ENCODE assay signal across 1 cellular context in genomic region chr3:124881976-124882697, GRCh38.
TF ChIP-seq lines count a peak whose summit lies in the region.

No MANE protein-coding gene starts in this region.

TF ChIP-seq in HepG2, 621 proteins besides CTCF, POLR2A, EP300 and RAD21:
- TF ChIP-seq ZNF3 (CRISPR knock-in tag; IDR thresholded peaks at IDR 0.05) (peak; percentile 91), ZNF580 (CRISPR knock-in tag; IDR thresholded peaks at IDR 0.05; ENCODE audit: borderline replicate concordance, low read depth) (no peak), TAF15 (IDR thresholded peaks at IDR 0.05; ENCODE audit: low read depth, low read length, poor library complexity, severe bottlenecking) (no peak), CSRNP1 (CRISPR knock-in tag; IDR thresholded peaks at IDR 0.05) (no peak)
